In the genomic region with DNA sequence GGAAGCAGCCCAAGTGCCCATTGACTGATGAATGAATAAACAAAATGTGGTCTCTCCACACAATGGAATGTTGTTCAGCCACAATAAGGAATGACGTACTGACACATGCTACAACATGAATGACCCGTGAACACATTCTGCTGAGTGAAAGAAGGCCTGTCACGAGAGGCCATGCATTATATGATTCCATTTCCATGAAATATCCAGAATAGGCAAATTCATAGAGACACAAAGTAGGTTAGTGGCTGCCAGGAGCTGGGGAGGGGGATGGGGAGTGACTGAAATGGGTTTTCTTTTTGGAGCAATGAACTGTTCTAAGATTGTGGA, we compare ENCODE assay signal across 1 cellular context.
TF ChIP-seq lines count a peak whose summit lies in the region.

No MANE protein-coding gene starts in this region.

TF ChIP-seq in endothelial cell of umbilical vein, 7 proteins besides CTCF, POLR2A, EP300 and RAD21:
- TF ChIP-seq JUN (IDR thresholded peaks at IDR 0.05; ENCODE audit: borderline replicate concordance, insufficient read depth, insufficient read length, low read depth) (no peak), MYC (IDR thresholded peaks at IDR 0.05; ENCODE audit: low read depth, low read length) (no peak), GATA2 (IDR thresholded peaks at IDR 0.05; ENCODE audit: insufficient read depth, insufficient read length, low read depth, low read length) (no peak), FOS (IDR thresholded peaks at IDR 0.05; ENCODE audit: borderline replicate concordance, insufficient read depth, low read length) (no peak), EZH2 (IDR thresholded peaks at IDR 0.05; ENCODE audit: borderline replicate concordance, low read depth, low read length, severe bottlenecking) (no peak), POLR2AphosphoS5 (IDR thresholded peaks at IDR 0.05; ENCODE audit: insufficient read depth, low read depth, low read length) (no peak)
- TF ChIP-seq, protein P1, sequence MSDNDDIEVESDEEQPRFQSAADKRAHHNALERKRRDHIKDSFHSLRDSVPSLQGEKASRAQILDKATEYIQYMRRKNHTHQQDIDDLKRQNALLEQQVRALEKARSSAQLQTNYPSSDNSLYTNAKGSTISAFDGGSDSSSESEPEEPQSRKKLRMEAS (IDR thresholded peaks at IDR 0.05; ENCODE audit: insufficient read depth, insufficient read length): no peak
TF ChIP-seq in endothelial cell of umbilical vein: peak in this region for 0.
